1 cellular context compared by ENCODE assay signal in the genomic region with DNA sequence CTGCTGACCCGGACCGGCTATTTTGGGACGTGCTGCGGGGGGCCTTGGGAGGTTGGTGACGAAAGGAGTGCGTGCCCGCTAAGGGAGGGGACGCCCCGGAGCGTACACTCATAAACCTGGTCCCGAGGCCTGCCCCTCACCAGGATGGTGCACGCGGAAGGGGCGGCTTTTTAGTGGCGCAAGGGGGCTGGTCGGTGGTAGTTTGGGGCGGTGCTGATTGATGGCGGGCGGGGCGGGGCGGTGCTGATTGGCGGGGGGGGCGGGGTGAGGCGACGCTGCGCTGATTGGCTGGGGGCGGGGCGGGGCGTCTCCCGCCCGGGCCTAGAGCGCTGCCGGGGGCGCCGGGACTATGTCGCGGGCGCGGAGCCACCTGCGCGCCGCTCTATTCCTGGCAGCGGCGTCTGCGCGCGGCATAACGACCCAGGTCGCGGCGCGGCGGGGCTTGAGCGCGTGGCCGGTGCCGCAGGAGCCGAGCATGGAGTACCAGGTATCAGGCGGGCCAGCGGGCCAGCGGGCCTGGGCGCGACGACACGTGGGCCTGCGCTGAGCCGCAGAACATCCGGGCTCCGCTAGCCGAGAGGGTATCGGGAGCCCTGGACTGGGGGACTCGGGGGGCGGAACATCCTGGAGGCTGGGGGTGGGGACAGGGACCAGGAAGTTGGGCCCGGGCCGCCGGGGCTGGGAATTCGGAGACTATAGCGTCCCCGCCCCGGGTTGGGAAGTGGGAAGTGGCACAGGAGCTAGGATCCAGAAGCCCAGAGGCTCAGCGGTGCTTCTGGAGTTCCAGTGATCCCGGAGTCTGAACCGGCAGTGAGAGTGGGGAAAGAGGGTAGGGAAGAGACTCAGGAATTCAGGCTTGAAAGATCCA.
TF ChIP-seq lines count a peak whose summit lies in the region.

A gene with protein sequence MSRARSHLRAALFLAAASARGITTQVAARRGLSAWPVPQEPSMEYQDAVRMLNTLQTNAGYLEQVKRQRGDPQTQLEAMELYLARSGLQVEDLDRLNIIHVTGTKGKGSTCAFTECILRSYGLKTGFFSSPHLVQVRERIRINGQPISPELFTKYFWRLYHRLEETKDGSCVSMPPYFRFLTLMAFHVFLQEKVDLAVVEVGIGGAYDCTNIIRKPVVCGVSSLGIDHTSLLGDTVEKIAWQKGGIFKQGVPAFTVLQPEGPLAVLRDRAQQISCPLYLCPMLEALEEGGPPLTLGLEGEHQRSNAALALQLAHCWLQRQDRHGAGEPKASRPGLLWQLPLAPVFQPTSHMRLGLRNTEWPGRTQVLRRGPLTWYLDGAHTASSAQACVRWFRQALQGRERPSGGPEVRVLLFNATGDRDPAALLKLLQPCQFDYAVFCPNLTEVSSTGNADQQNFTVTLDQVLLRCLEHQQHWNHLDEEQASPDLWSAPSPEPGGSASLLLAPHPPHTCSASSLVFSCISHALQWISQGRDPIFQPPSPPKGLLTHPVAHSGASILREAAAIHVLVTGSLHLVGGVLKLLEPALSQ (plus strand): TSS at position 307 of the 868 bp plus-strand sequence. CDS start 43 bp downstream, at position 350.

TF ChIP-seq in IMR-90, 13 proteins besides CTCF, POLR2A, EP300 and RAD21:
- TF ChIP-seq CEBPB (IDR thresholded peaks at IDR 0.05; ENCODE audit: low read depth, low read length) (no peak), RCOR1 (IDR thresholded peaks at IDR 0.05; ENCODE audit: insufficient replicate concordance, low read length) (no peak), MAFK (IDR thresholded peaks at IDR 0.05; ENCODE audit: low read depth, low read length) (no peak), MAZ (IDR thresholded peaks at IDR 0.05; ENCODE audit: borderline replicate concordance, low read depth, low read length) (peak; percentile 70; the same call in 1 of the 2 replicates), MXI1 (IDR thresholded peaks at IDR 0.05; ENCODE audit: borderline replicate concordance, low read depth, low read length) (peak; percentile 97), FOS (IDR thresholded peaks at IDR 0.05; ENCODE audit: low read depth, low read length) (no peak), NFE2L2 (IDR thresholded peaks at IDR 0.05; ENCODE audit: low read depth, low read length) (no peak), BHLHE40 (IDR thresholded peaks at IDR 0.05; ENCODE audit: low read depth, low read length) (no peak)
- TF ChIP-seq, protein P1, sequence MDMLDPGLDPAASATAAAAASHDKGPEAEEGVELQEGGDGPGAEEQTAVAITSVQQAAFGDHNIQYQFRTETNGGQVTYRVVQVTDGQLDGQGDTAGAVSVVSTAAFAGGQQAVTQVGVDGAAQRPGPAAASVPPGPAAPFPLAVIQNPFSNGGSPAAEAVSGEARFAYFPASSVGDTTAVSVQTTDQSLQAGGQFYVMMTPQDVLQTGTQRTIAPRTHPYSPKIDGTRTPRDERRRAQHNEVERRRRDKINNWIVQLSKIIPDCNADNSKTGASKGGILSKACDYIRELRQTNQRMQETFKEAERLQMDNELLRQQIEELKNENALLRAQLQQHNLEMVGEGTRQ (IDR thresholded peaks at IDR 0.05; ENCODE audit: low read depth, low read length): peak; percentile 78
TF ChIP-seq in IMR-90: peak in this region for 3.
